Comparison of ENCODE assay signal across 1 cellular context in the genomic region with DNA sequence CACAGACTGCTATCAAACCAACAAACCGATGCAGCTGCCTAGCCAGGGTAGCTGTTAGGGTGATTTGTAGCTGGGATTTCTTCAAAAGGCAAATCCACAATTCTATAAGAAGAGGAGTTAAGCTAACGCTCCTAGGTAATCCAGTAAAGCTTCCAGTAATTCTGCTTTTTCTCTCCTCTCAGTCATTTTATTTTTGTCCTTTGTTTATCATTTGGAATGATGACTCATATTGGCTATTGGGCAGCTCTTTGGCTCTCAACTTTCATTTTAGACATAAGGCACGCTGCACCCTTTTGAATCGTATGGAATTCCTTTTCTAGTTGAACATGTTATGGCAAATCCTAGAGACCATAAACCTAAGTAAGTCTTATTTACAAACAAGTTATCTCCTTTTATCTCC.
TF ChIP-seq lines count a peak whose summit lies in the region.

No MANE protein-coding gene starts in this region.

TF ChIP-seq in HEK293T, 16 proteins besides CTCF, POLR2A, EP300 and RAD21 (continued from another document):
- TF ChIP-seq, protein P1, sequence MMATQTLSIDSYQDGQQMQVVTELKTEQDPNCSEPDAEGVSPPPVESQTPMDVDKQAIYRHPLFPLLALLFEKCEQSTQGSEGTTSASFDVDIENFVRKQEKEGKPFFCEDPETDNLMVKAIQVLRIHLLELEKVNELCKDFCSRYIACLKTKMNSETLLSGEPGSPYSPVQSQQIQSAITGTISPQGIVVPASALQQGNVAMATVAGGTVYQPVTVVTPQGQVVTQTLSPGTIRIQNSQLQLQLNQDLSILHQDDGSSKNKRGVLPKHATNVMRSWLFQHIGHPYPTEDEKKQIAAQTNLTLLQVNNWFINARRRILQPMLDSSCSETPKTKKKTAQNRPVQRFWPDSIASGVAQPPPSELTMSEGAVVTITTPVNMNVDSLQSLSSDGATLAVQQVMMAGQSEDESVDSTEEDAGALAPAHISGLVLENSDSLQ (IDR thresholded peaks at IDR 0.05): no peak
- TF ChIP-seq HDGF (IDR thresholded peaks at IDR 0.05; ENCODE audit: borderline replicate concordance) (no peak), CTBP1 (IDR thresholded peaks at IDR 0.05; ENCODE audit: borderline replicate concordance) (no peak), SUZ12 (IDR thresholded peaks at IDR 0.05) (no peak), TARDBP (IDR thresholded peaks at IDR 0.05) (no peak), FOXA1 (IDR thresholded peaks at IDR 0.05) (no peak), L3MBTL2 (conservative IDR thresholded peaks at IDR 0.05) (no peak)
